ENCODE assay signal across 19 cellular contexts in genomic region chr15:56988219-56988618, GRCh38.
DNase-seq lines count a peak whose midpoint lies in the region; ATAC-seq, FAIRE-seq and TF ChIP-seq lines count a peak whose summit lies in the region.
"Had no signal": no experiment of that assay in that cellular context is flagged by ENCODE, and none has a peak within 500 bp of the region (broad histone marks: within the 10 kb centered on the region; RNA-seq: fewer than 3 reads in every experiment).

No MANE protein-coding gene starts in this region.

- no peak for TF ChIP-seq RAD21 in A549 (conservative IDR thresholded peaks at IDR 0.05 in 1 of 2, IDR thresholded peaks at IDR 0.05 in 1 of 2)

- no TSS peak for BruUV-seq in PC-3 (replicated peaks; lab: Mats Ljungman, UMichigan)

- no peak for TF ChIP-seq CTCF in A549 (IDR thresholded peaks at IDR 0.05)
- no peak for TF ChIP-seq CTCF in PC-3 (conservative IDR thresholded peaks at IDR 0.05; ENCODE audit: low read depth, low read length)
- no peak for TF ChIP-seq CTCF in epithelial cell of esophagus (IDR thresholded peaks at IDR 0.05; ENCODE audit: insufficient read depth, low read depth, low read length, missing control alignments)
- no peak for TF ChIP-seq CTCF in brain microvascular endothelial cell (IDR thresholded peaks at IDR 0.05; ENCODE audit: low read depth, low read length, missing control alignments)

- H3K36me3 ChIP-seq in PC-3 (ENCODE audit: low read depth, low read length) (no peaks in the 10 kb centered on the region), brain microvascular endothelial cell (replicated peaks) (no peaks in the 10 kb centered on the region)

- H3K9me3 ChIP-seq in A549 (no peaks in the 10 kb centered on the region), PC-3 (ENCODE audit: low read length) (no peaks in the 10 kb centered on the region)
- H3K9me3 ChIP-seq: Caco-2, Peyer's patch had no signal

- ATAC-seq in A549 (peak in 1 of 2 experiments; percentile 33; a peak in 1 of 6 replicates), PC-3 (no peak; the same call in 1 of the 2 replicates)
- ATAC-seq: HCT116, SK-N-SH treated with all-trans-retinoic acid at 6 μM for 48 hours had no signal

- H3K27me3 ChIP-seq in PC-3 (ENCODE audit: low read length) (no peaks in the 10 kb centered on the region), brain microvascular endothelial cell (replicated peaks) (no peaks in the 10 kb centered on the region)
- H3K27me3 ChIP-seq: Peyer's patch had no signal

- POLR2A ChIA-PET in A549 (lab: Yijun Ruan, JAX) (no interaction called here), PC-3 (lab: Charles Lee; ENCODE audit: unreplicated experiment) (no interaction called here)

- peaks cover 60% of the 10 kb centered on the region for H3K79me2 ChIP-seq in PC-3 (ENCODE audit: low read length)

- H3K4me1 ChIP-seq in A549 (peaks cover 56% of the 10 kb centered on the region), PC-3 (ENCODE audit: insufficient read depth, low read length) (peaks cover 32% of the 10 kb centered on the region)
- H3K4me1 ChIP-seq: Caco-2 had no signal

- H3K4me2 ChIP-seq in A549, result peak overlapping the region; percentile 60; the same call in 2 of the 3 replicates
- H3K4me2 ChIP-seq in PC-3 (ENCODE audit: low read length), result no peak overlapping the region
- H3K4me2 ChIP-seq: KMS-11 had no signal

- TF ChIP-seq EP300 in A549 (IDR thresholded peaks at IDR 0.05), result no peak

- no peak overlapping the region for H3K4me3 ChIP-seq in A549
- no peak overlapping the region for H3K4me3 ChIP-seq in PC-3 (ENCODE audit: low read length)
- no peak overlapping the region for H3K4me3 ChIP-seq in epithelial cell of esophagus (ENCODE audit: low read length)
- no peak overlapping the region for H3K4me3 ChIP-seq in brain microvascular endothelial cell (ENCODE audit: low read depth, low read length)
- H3K4me3 ChIP-seq: Peyer's patch had no signal

- no peaks in the 10 kb centered on the region; the same call in 1 of the 2 replicates for H4K20me1 ChIP-seq in PC-3 (ENCODE audit: low read length)

- no peak overlapping the region for H2AFZ ChIP-seq in PC-3 (ENCODE audit: low read length)

- FAIRE-seq in A549 (lab: Jason Lieb, UNC), result peak; percentile 32
- FAIRE-seq in GM12891 (lab: Jason Lieb, UNC), result peak; percentile 28

- intact Hi-C loops in PC-3 (cut with micrococcal nuclease), result loop anchor here (5.0 to 10.0 kb wide), 2 partner anchors 66 to 163 kb away; no protein-coding TSS in a partner anchor

- TF ChIP-seq POLR2A in A549 (IDR thresholded peaks at IDR 0.05; ENCODE audit: low read length) (no peak), GM12891 (IDR thresholded peaks at IDR 0.05; ENCODE audit: low read depth, low read length) (no peak)

- H3K27ac ChIP-seq in A549 (no peak overlapping the region), PC-3 (ENCODE audit: low read length) (no peak overlapping the region), brain microvascular endothelial cell (no peak overlapping the region)
- H3K27ac ChIP-seq: KMS-11, Peyer's patch had no signal

- no peak overlapping the region for H3K9ac ChIP-seq in PC-3 (ENCODE audit: low read length)
- H3K9ac ChIP-seq: KMS-11 had no signal

- CTCF ChIA-PET in A549 (lab: Yijun Ruan, JAX), result no interaction called here
- CTCF ChIA-PET in PC-3 (lab: Charles Lee), result no interaction called here

- no peak for DNase-seq in A549 (ENCODE audit: low read depth in 1 of 2, low spot score in 1 of 2)
- no peak for DNase-seq in GM12891 (ENCODE audit: insufficient read length, low spot score)
- DNase-seq in PC-3, result peak; percentile 14
- DNase-seq in epithelial cell of esophagus (ENCODE audit: low read depth), result peak; percentile 43
- DNase-seq in SW 1271 (lab: John Stamatoyannopoulos, UW), result no peak
- no peak for DNase-seq in NCI-H2196 (lab: John Stamatoyannopoulos, UW; ENCODE audit: unreplicated experiment)
- no peak for DNase-seq in brain microvascular endothelial cell
- DNase-seq: Caco-2, DMS153, NCI-H1092, NCI-H146, NCI-H2081, NCI-H2227 treated with DMSO at 0.1 percent for 48 hours, NCI-H524 treated with DMSO at 0.1 percent for 48 hours, Peyer's patch, Right ventricle myocardium superior had no signal

- in situ Hi-C loops in brain microvascular endothelial cell (cut with HindIII; ENCODE audit: low pct_ligation_motif_present, low sequenced_read_pairs), result no loop called here

- no peaks in the 10 kb centered on the region for H3F3A ChIP-seq in PC-3 (ENCODE audit: low read length, unreplicated experiment)

- H3K9me2 ChIP-seq in PC-3 (replicated peaks; ENCODE audit: low read length), result no peaks in the 10 kb centered on the region

TF ChIP-seq in A549, 52 proteins besides CTCF, POLR2A, EP300 and RAD21:
- no peak for TF ChIP-seq CBX8 (IDR thresholded peaks at IDR 0.05)
- no peak for TF ChIP-seq HOXB13 (CRISPR knock-in tag; IDR thresholded peaks at IDR 0.05; ENCODE audit: low read depth)
- no peak for TF ChIP-seq BCL3 (IDR thresholded peaks at IDR 0.05)
- TF ChIP-seq HDAC2 (IDR thresholded peaks at IDR 0.05), result no peak
- no peak for TF ChIP-seq GATA3 (IDR thresholded peaks at IDR 0.05; ENCODE audit: borderline replicate concordance)
- TF ChIP-seq SREBF2 (IDR thresholded peaks at IDR 0.05), result no peak
- TF ChIP-seq CHD2 (IDR thresholded peaks at IDR 0.05; ENCODE audit: low read length, partially characterized antibody), result no peak
- TF ChIP-seq TP53 (CRISPR knock-in tag; IDR thresholded peaks at IDR 0.05), result no peak
- TF ChIP-seq NR3C1 (IDR thresholded peaks at IDR 0.05), result no peak

TF ChIP-seq in GM12891, 5 proteins besides CTCF, POLR2A, EP300 and RAD21:
- TF ChIP-seq TAF1 (IDR thresholded peaks at IDR 0.05; ENCODE audit: low read depth, low read length) (no peak), POU2F2 (IDR thresholded peaks at IDR 0.05; ENCODE audit: low read depth, low read length) (no peak), POLR2AphosphoS5 (IDR thresholded peaks at IDR 0.05; ENCODE audit: low read depth, low read length) (no peak), PAX5 (IDR thresholded peaks at IDR 0.05; ENCODE audit: insufficient read depth, low read length, severe bottlenecking) (no peak), SPI1 (IDR thresholded peaks at IDR 0.05; ENCODE audit: low read depth, low read length) (no peak)
TF ChIP-seq in GM12891: peak in this region for 0.

Comparison
In these comparisons a context has a peak if more than half of its experiments do, and no peak if none do; other contexts are left out.
1. DNase-seq: peak in PC-3 (single experiment) and epithelial cell of esophagus (single experiment); none in A549 (0 of 2), GM12891 (single experiment), SW 1271 (0 of 2), NCI-H2196 (single experiment) and brain microvascular endothelial cell (single experiment).